In the genomic region with DNA sequence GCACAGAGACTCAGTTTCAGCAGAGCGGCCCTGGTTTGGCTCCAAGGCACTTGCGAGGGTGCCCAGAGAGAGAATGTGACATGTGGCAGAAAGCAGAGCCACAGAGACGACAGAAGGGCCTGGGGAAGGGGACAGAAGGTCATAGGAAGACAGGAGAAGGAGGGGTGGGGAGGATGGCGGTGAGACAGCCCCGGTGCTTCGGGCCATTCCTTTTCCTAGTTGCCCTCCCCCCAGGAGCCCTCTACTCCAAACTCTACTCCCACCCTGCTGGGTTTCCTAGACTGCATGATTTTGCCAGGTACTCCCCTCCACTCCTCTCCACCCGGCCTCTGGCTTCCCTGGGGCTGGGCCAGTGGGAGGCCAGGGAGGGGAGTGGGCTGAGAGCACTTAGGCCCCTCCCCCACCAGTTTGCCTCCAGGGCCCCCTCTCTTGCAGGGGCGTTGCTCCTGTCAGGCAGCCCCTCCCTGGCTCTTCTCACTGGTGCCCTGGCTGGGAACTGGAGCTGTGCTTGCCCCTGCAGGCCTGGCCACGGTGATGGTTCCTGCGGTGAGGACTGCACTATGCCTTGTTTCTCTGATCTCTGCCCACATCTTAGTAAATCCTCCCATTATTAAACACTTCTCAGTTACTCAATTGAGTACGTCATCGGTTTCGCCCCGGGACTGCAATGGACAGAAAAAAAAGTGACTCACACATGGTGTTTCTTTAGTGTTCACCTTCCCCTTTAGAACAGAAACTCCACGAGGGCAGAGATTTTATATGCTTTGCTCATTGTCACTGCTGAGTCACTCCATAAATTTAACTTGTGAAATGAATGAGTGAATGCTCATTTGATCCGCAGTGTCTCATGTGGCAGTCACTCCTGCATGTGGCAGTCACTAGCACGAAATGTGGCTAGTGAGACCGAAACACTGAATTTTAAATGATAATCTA, we compare ENCODE assay signal across 10 cellular contexts. TPM values are rescaled to one million over a fixed set of nuclear protein-coding genes. Genes with fewer than 3 reads are reported as not detected.
DNase-seq lines count a peak whose midpoint lies in the region; ATAC-seq, FAIRE-seq and TF ChIP-seq lines count a peak whose summit lies in the region.
"Had no signal": no experiment of that assay in that cellular context is flagged by ENCODE, and none has a peak within 500 bp of the region (broad histone marks: within the 10 kb centered on the region; RNA-seq: fewer than 3 reads in every experiment).

No MANE protein-coding gene starts in this region.

- no peak for TF ChIP-seq CTCF in HEK293 (tag by site-specific recombination; IDR thresholded peaks at IDR 0.05)
- TF ChIP-seq CTCF in H1 (IDR thresholded peaks at IDR 0.05; ENCODE audit: control extremely low read depth in 1 of 3, insufficient read depth in 1 of 3, low read depth in 1 of 3, low read length in 3 of 3) = no peak
- no peak for TF ChIP-seq CTCF in nephron progenitor cell (IDR thresholded peaks at IDR 0.05)
- no peak for TF ChIP-seq CTCF in GM10266 (IDR thresholded peaks at IDR 0.05; ENCODE audit: control insufficient read depth, insufficient read depth, low read depth, missing control alignments)

- peak overlapping the region; percentile 29 to 30; a peak in 3 of 4 replicates for H3K4me2 ChIP-seq in H1 (ENCODE audit: insufficient read depth in 1 of 2, low read depth in 2 of 2, low read length in 2 of 2)
- H3K4me2 ChIP-seq: PC-9 had no signal

- WGBS in H1 (ENCODE audit: extremely low coverage in 1 of 2, insufficient coverage in 1 of 2, insufficient read length in 1 of 2, insufficient replicate concordance in 2 of 2, low coverage in 1 of 2, low lambda C conversion rate in 2 of 2, missing lambda C conversion rate in 1 of 2), 2 experiments = 50% methylated on average over 17 of the region's 18 CpGs; no CpG with 5 or more reads in 1 of the 2 experiments

- no peak overlapping the region for H3K23ac ChIP-seq in H1 (ENCODE audit: insufficient read length)

- no peak for TF ChIP-seq RAD21 in H1 (IDR thresholded peaks at IDR 0.05 in 1 of 2, conservative IDR thresholded peaks at IDR 0.05 in 1 of 2; ENCODE audit: low read depth in 2 of 2, low read length in 2 of 2)

- H2BK12ac ChIP-seq in H1 (ENCODE audit: low read depth, low read length) = peak overlapping the region; percentile 94

- no peak overlapping the region for H3K56ac ChIP-seq in H1 (replicated peaks; ENCODE audit: insufficient read length, low read depth, low read length)

- peak overlapping the region; percentile 59 for H2BK120ac ChIP-seq in H1 (replicated peaks; ENCODE audit: low read depth, low read length)

- no peaks in the 10 kb centered on the region for H3K4me1 ChIP-seq in HEK293 (ENCODE audit: control insufficient read depth, insufficient read depth, low read length)
- peaks cover 8 to 23% (median 15%) of the 10 kb centered on the region in 4 experiments for H3K4me1 ChIP-seq in H1 (replicated peaks in 1 of 4; ENCODE audit: control insufficient read depth in 3 of 4, insufficient read depth in 4 of 4, low read length in 3 of 4)
- H3K4me1 ChIP-seq: parathyroid adenoma had no signal

- H4K20me1 ChIP-seq in H1 (replicated peaks in 1 of 2; ENCODE audit: control insufficient read depth in 1 of 2, insufficient read depth in 2 of 2, low read length in 2 of 2) = no peaks in the 10 kb centered on the region

- H3K9ac ChIP-seq in H1 (replicated peaks in 1 of 4; ENCODE audit: extremely low read depth in 1 of 4, low read depth in 3 of 4, low read length in 3 of 4) = no peak overlapping the region
- H3K9ac ChIP-seq: parathyroid adenoma had no signal

- no peaks in the 10 kb centered on the region for H3K36me3 Mint-ChIP-seq in nephron progenitor cell (ENCODE audit: low read depth)

- no peaks in the 10 kb centered on the region for H3K79me1 ChIP-seq in H1 (ENCODE audit: low read depth, low read length)

- DNase-seq in RPMI7951 (ENCODE audit: low read depth) (peak; percentile 78), H1 (ENCODE audit: low read depth in 1 of 2, low spot score in 2 of 2) (peak in 1 of 2 experiments; percentile 75), nephron progenitor cell (peak; percentile 64), GM10266 (ENCODE audit: extremely low spot score) (no peak)

- peak overlapping the region; percentile 58 for H4K91ac ChIP-seq in H1 (replicated peaks; ENCODE audit: insufficient read length, low read length)

- H2BK20ac ChIP-seq in H1 (ENCODE audit: low read length) = peak overlapping the region; percentile 40; the same call in 1 of the 2 replicates

- H3K4me3 Mint-ChIP-seq in nephron progenitor cell = no peak overlapping the region

- H3K9me3 ChIP-seq in HEK293 (ENCODE audit: control insufficient read depth, insufficient read depth, low read depth, low read length) (no peaks in the 10 kb centered on the region), H1 (ENCODE audit: insufficient read depth in 2 of 2, low read depth in 1 of 2, low read length in 1 of 2) (no peaks in the 10 kb centered on the region)

- no peak overlapping the region for H4K8ac ChIP-seq in H1 (ENCODE audit: extremely low read depth, insufficient read depth, low read length)

- peak overlapping the region; percentile 39 for H4K5ac ChIP-seq in H1 (ENCODE audit: insufficient read length, low read depth, low read length)

- H3K27ac Mint-ChIP-seq in nephron progenitor cell = peak overlapping the region; percentile 89

- peak in 1 of 2 experiments; percentile 78; a peak in 1 of 3 replicates for TF ChIP-seq EP300 in H1 (IDR thresholded peaks at IDR 0.05; ENCODE audit: borderline replicate concordance in 1 of 2, low read depth in 2 of 2, low read length in 2 of 2)

- no peaks in the 10 kb centered on the region for H3K27me3 Mint-ChIP-seq in nephron progenitor cell (ENCODE audit: low read depth, poor library complexity)

- peak overlapping the region; percentile 40 for H2AK5ac ChIP-seq in H1 (ENCODE audit: low read depth, low read length)

- H3K4me1 Mint-ChIP-seq in nephron progenitor cell = peaks cover 70% of the 10 kb centered on the region

- peak overlapping the region; percentile 83 for H3K18ac ChIP-seq in H1 (ENCODE audit: extremely low read depth, low read length)

- H2BK5ac ChIP-seq in H1 (ENCODE audit: low read depth, low read length) = peak overlapping the region; percentile 76; the same call in 1 of the 2 replicates

- H3K36me3 ChIP-seq in HEK293 (ENCODE audit: control insufficient read depth in 2 of 2, insufficient read depth in 1 of 2, low read length in 2 of 2) (no peaks in the 10 kb centered on the region), H1 (ENCODE audit: control insufficient read depth in 2 of 4, insufficient read depth in 4 of 4, low read length in 3 of 4) (no peaks in the 10 kb centered on the region)

- POLR2A ChIA-PET in HEK293 (lab: Yijun Ruan, JAX) = no interaction called here
- POLR2A ChIA-PET in H1 (lab: Charles Lee; ENCODE audit: partially characterized antibody) = interaction anchor here (1.1 to 2.7 kb wide), 3 partner anchors 9 to 59 kb away, joined by 3 to 15 read pairs (median 4); partner anchors contain the start of gene SP3

- no peak overlapping the region for H3K14ac ChIP-seq in H1 (ENCODE audit: insufficient read length)

- H3K4ac ChIP-seq in H1 (replicated peaks; ENCODE audit: insufficient read length, low read depth, low read length) = no peak overlapping the region

- H3K9me3 Mint-ChIP-seq in nephron progenitor cell = no peaks in the 10 kb centered on the region

- no peak for TF ChIP-seq POLR2A in H1 (IDR thresholded peaks at IDR 0.05; ENCODE audit: control extremely low read depth in 1 of 2, low read depth in 2 of 2, low read length in 2 of 2)

- FAIRE-seq in H1 (lab: Jason Lieb, UNC) = no peak

- peak overlapping the region; percentile 9; the same call in 1 of the 2 replicates for H2BK15ac ChIP-seq in H1 (ENCODE audit: low read length)

- H3K79me2 ChIP-seq in H1 (ENCODE audit: control insufficient read depth in 1 of 2, insufficient read depth in 2 of 2, low read length in 2 of 2) = no peaks in the 10 kb centered on the region
- H3K79me2 ChIP-seq: parathyroid adenoma had no signal

- CTCF ChIA-PET in HEK293 (lab: Yijun Ruan, JAX) = interaction anchor here (0.7 kb wide), 1 partner anchor 36 kb away, joined by 3 read pairs; no protein-coding TSS in a partner anchor
- CTCF ChIA-PET in H1 (lab: Charles Lee; ENCODE audit: partially characterized antibody) = interaction anchor here (1.2 to 2.3 kb wide), 9 partner anchors 9 to 321 kb away, joined by 3 to 16 read pairs (median 5); no protein-coding TSS in a partner anchor

- ATAC-seq in GM18870 (IDR thresholded peaks at IDR 0.05; ENCODE audit: unreplicated experiment) = no peak
- no peak for ATAC-seq in HG03280 (IDR thresholded peaks at IDR 0.05; ENCODE audit: unreplicated experiment)
- ATAC-seq in HG02623 (IDR thresholded peaks at IDR 0.05; ENCODE audit: unreplicated experiment) = no peak

- H3K23me2 ChIP-seq in H1 (ENCODE audit: low read depth, low read length) = peaks cover 3% of the 10 kb centered on the region; the same call in 1 of the 2 replicates

- H2AFZ ChIP-seq in H1 (ENCODE audit: low read length) = peak overlapping the region; percentile 45; the same call in 1 of the 2 replicates
- H2AFZ ChIP-seq: parathyroid adenoma, PC-9 had no signal

- no peak overlapping the region for H3K4me3 ChIP-seq in HEK293 (ENCODE audit: low read depth, low read length)
- H3K4me3 ChIP-seq in H1 (ENCODE audit: extremely low read depth in 1 of 4, insufficient read depth in 2 of 4, low read depth in 3 of 4, low read length in 4 of 4) = peak overlapping the region in 1 of 4 experiments; percentile 2; a peak in 2 of 8 replicates
- H3K4me3 ChIP-seq: PC-9 had no signal

- H3K27me3 ChIP-seq in H1 (replicated peaks in 1 of 4; ENCODE audit: control insufficient read depth in 3 of 4, extremely low read depth in 1 of 4, insufficient read depth in 3 of 4, low read length in 3 of 4) = no peaks in the 10 kb centered on the region; a peak in 1 of 7 replicates

- H3K27ac ChIP-seq in HEK293 (ENCODE audit: extremely low read depth, low read depth, low read length) (no peak overlapping the region), H1 (ENCODE audit: low read depth, low read length) (no peak overlapping the region)
- H3K27ac ChIP-seq: PC-9 had no signal

TF ChIP-seq in HEK293, 187 proteins besides CTCF, POLR2A, EP300 and RAD21 (continues in another document):
- peak; percentile 96 for TF ChIP-seq SETDB1 (IDR thresholded peaks at IDR 0.05; ENCODE audit: insufficient read length, low read length)

TF ChIP-seq in H1, 55 proteins besides CTCF, POLR2A, EP300 and RAD21 (continues in another document):
- TF ChIP-seq BCL11A (IDR thresholded peaks at IDR 0.05; ENCODE audit: low read depth in 2 of 2, low read length in 2 of 2) = no peak
- TF ChIP-seq EGR1 (IDR thresholded peaks at IDR 0.05; ENCODE audit: borderline replicate concordance, low read depth, low read length) = no peak

RNA-seq across cellular contexts. Expression of gene SP3, which starts 58.7 kb away (rescaled TPM):
- total RNA-seq in RPMI7951 (2014; rRNA removed; shearing (Covaris generic)) = 93.2 and 101 TPM in 2 replicates
- total RNA-seq in H1 (2021; fragmentation: NEBNext Ultra II Directional; extraction: Animal tissue kit (Norgen Biotek cat#: 25700)) = 85.1 and 92.1 TPM in 2 replicates
- polyA plus RNA-seq in H1 (2011; rRNA removed) = 20.2 and 31.0 TPM in 2 replicates
- polyA plus RNA-seq in H1 (2011; cell fraction: cytosol; rRNA removed) = 29.7 TPM
- 35.4 TPM for polyA plus RNA-seq in H1 (2011; cell fraction: nucleus; rRNA removed)
- polyA plus RNA-seq in H1 (2012, experiment 1 of 2) = 31.0 to 46.1 TPM (median 39.0 TPM) in 4 replicates
- polyA plus RNA-seq in H1 (2012, experiment 2 of 2) = 2.5 TPM
- polyA plus RNA-seq in H1 (2013, experiment 1 of 2) = 28.3 TPM
- polyA plus RNA-seq in H1 (2013, experiment 2 of 2) = 28.7 TPM
- 119 and 166 TPM in 2 replicates for polyA minus RNA-seq in H1 (2011; rRNA and poly(A)+ RNA removed)
- 54.6 TPM for polyA minus RNA-seq in H1 (2011; cell fraction: cytosol; rRNA and poly(A)+ RNA removed)
- 158 TPM for polyA minus RNA-seq in H1 (2011; cell fraction: nucleus; rRNA and poly(A)+ RNA removed)
